Comparison of ENCODE assay signal across 21 cellular contexts in the genomic region with DNA sequence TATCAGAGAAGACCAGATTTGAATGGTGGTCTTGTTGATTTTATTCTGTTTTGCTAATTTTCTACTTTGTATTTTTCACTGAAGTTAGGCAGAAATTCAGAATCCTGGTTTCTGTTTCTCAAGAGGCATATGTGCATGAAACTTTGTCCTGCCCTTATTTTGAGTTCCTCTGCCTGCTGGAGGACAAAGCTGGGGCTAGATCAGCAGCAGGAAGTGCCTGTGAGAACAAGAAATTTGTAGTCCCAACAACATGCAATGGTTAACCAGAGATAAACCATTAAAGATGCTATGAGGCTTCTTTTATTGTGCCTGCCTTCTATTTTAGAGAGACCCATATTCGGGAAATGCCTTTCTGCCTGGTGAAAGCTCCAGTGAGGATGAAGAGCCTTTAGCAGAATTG. TPM values are rescaled to one million over a fixed set of nuclear protein-coding genes. Genes with fewer than 3 reads are reported as not detected.
"Had no signal": no experiment of that assay in that cellular context is flagged by ENCODE, and none has a peak within 500 bp of the region (broad histone marks: within the 10 kb centered on the region; RNA-seq: fewer than 3 reads in every experiment).

No MANE protein-coding gene starts in this region.

- H3K27ac ChIP-seq: esophagus squamous epithelium, lower lobe of right lung, ovary, prostate gland, spleen, thoracic aorta had no signal

- H3K27me3 ChIP-seq: esophagus squamous epithelium, ovary had no signal

- DNase-seq: activated CD4-positive, alpha-beta T cell treated with anti-CD3 and anti-CD28 coated beads, Interleukin-2, amount 50 U/mL, for 1 hour; activated CD8-positive, alpha-beta T cell treated with anti-CD3 and anti-CD28 coated beads, Interleukin-2, amount 10 ng/mL, durations not matched to agents 7 days and 5 days; activated naive CD8-positive, alpha-beta T cell treated with anti-CD3 and anti-CD28 coated beads for 36 hours; activated T-cell treated with anti-CD3 and anti-CD28 coated beads, Interleukin-2, amount 50 U/mL, for 1 hour; central memory CD4-positive, alpha-beta T cell; dermis blood vessel endothelial cell; effector memory CD4-positive, alpha-beta T cell; esophagus squamous epithelium; lower lobe of right lung; naive B cell; ovary; spleen; stimulated activated CD4-positive, alpha-beta T cell treated with anti-CD3 and anti-CD28 coated beads, Interleukin-4, amount 100 ng/mL, for 1 hour; stimulated activated naive CD4-positive, alpha-beta T cell; T-helper 17 cell had no signal

- H3K27me3 Mint-ChIP-seq: type B pancreatic cell had no signal

- H3K36me3 Mint-ChIP-seq: activated naive CD8-positive, alpha-beta T cell treated with anti-CD3 and anti-CD28 coated beads for 36 hours; naive B cell; type B pancreatic cell had no signal

- H3K4me1 ChIP-seq: esophagus squamous epithelium, lower lobe of right lung, prostate gland, spleen had no signal

- H3K4me1 Mint-ChIP-seq: activated naive CD8-positive, alpha-beta T cell treated with anti-CD3 and anti-CD28 coated beads for 36 hours; activated T-helper 17 cell treated with anti-CD3 and anti-CD28 coated beads, Interleukin-2, amount 50 U/mL, for 72 hours; naive B cell; T-helper 17 cell had no signal

- H3K36me3 ChIP-seq: esophagus squamous epithelium, lower lobe of right lung, ovary, prostate gland, spleen, thoracic aorta had no signal

- H3K9me3 ChIP-seq: esophagus squamous epithelium, lower lobe of right lung, ovary, prostate gland, spleen, thoracic aorta had no signal

- H3K4me3 ChIP-seq: esophagus squamous epithelium, lower lobe of right lung, ovary, prostate gland, spleen, thoracic aorta had no signal

- H3K4me3 Mint-ChIP-seq: activated CD8-positive, alpha-beta T cell treated with anti-CD3 and anti-CD28 coated beads, Interleukin-2, amount 10 ng/mL, durations not matched to agents 7 days and 5 days; activated naive CD8-positive, alpha-beta T cell treated with anti-CD3 and anti-CD28 coated beads for 36 hours; activated T-helper 17 cell treated with anti-CD3 and anti-CD28 coated beads, Interleukin-2, amount 50 U/mL, for 72 hours; naive B cell; T-helper 17 cell; type B pancreatic cell had no signal

- H3K9me3 Mint-ChIP-seq: activated naive CD8-positive, alpha-beta T cell treated with anti-CD3 and anti-CD28 coated beads for 36 hours; activated T-helper 17 cell treated with anti-CD3 and anti-CD28 coated beads, Interleukin-2, amount 50 U/mL, for 72 hours; type B pancreatic cell had no signal

- ATAC-seq: activated CD8-positive, alpha-beta T cell treated with anti-CD3 and anti-CD28 coated beads, Interleukin-2, amount 10 ng/mL, durations not matched to agents 7 days and 5 days; activated T-helper 17 cell treated with anti-CD3 and anti-CD28 coated beads, Interleukin-2, amount 50 U/mL, for 72 hours; left lobe of liver; lower lobe of right lung; T-helper 17 cell had no signal

- H3K27ac Mint-ChIP-seq: activated CD8-positive, alpha-beta T cell treated with anti-CD3 and anti-CD28 coated beads, Interleukin-2, amount 10 ng/mL, durations not matched to agents 7 days and 5 days; activated naive CD8-positive, alpha-beta T cell treated with anti-CD3 and anti-CD28 coated beads for 36 hours; activated T-helper 17 cell treated with anti-CD3 and anti-CD28 coated beads, Interleukin-2, amount 50 U/mL, for 72 hours; naive B cell; T-helper 17 cell; type B pancreatic cell had no signal

- FAIRE-seq: astrocyte had no signal

RNA-seq across cellular contexts. Expression of a gene that starts 37.1 kb away (rescaled TPM):
- total RNA-seq: activated CD8-positive, alpha-beta T cell treated with anti-CD3 and anti-CD28 coated beads, Interleukin-2, amount 10 ng/mL, durations not matched to agents 7 days and 5 days; activated naive CD8-positive, alpha-beta T cell treated with anti-CD3 and anti-CD28 coated beads for 36 hours; left lobe of liver; T-helper 17 cell had no signal
